ENCODE assay signal across 24 cellular contexts in genomic region chr10:16314259-16314658, GRCh38.
A peak's percentile ranks its signal among the peaks of the same experiment; 100 is the strongest.
DNase-seq lines count a peak whose midpoint lies in the region; ATAC-seq, FAIRE-seq and TF ChIP-seq lines count a peak whose summit lies in the region.
"Had no signal": no experiment of that assay in that cellular context is flagged by ENCODE, and none has a peak within 500 bp of the region (broad histone marks: within the 10 kb centered on the region; RNA-seq: fewer than 3 reads in every experiment).

No MANE protein-coding gene starts in this region.

- no TSS peak for BruUV-seq in Panc1 (replicated peaks; lab: Mats Ljungman, UMichigan)

- no peak for FAIRE-seq in RCC 7860 (lab: Jason Lieb, UNC)
- FAIRE-seq: endothelial cell of umbilical vein had no signal

- in situ Hi-C loops in GM13977 (cut with MboI; ENCODE audit: low pct_unique_long_range_greater_than_20kb, low sequenced_read_pairs, unreplicated experiment) (no loop called here), Panc1 (cut with HindIII; ENCODE audit: low pct_unique_long_range_greater_than_20kb, low sequenced_read_pairs) (no loop called here), KBM-7 (cut with MboI; ENCODE audit: low pct_unique_long_range_greater_than_20kb, low sequenced_read_pairs) (no loop called here)

- POLR2A ChIA-PET in Panc1 (lab: Charles Lee), result no interaction called here

- no peak overlapping the region for H3K4me3 ChIP-seq in Panc1 (ENCODE audit: low read depth in 2 of 2, low read length in 2 of 2)
- no peak overlapping the region for H3K4me3 ChIP-seq in foreskin fibroblast (ENCODE audit: low read depth in 1 of 2, low read length in 2 of 2)
- H3K4me3 ChIP-seq: BLaER1 treated with 17β-estradiol and CSF1 and Interleukin-3, amounts not matched to agents 10 nM and 100 nM had no signal

- no peaks in the 10 kb centered on the region for H3K4me1 ChIP-seq in Panc1 (ENCODE audit: control insufficient read depth, insufficient read depth, low read length)
- H3K4me1 ChIP-seq: BLaER1 treated with 17β-estradiol and CSF1 and Interleukin-3, amounts not matched to agents 10 nM and 100 nM; foreskin keratinocyte had no signal

- no peak overlapping the region for H3K27ac ChIP-seq in Panc1 (ENCODE audit: low read length)
- H3K27ac ChIP-seq: BLaER1 treated with 17β-estradiol and CSF1 and Interleukin-3, amounts not matched to agents 10 nM and 100 nM; foreskin keratinocyte; neutrophil had no signal

- no peak for ATAC-seq in Panc1
- ATAC-seq: foreskin keratinocyte; left ventricle myocardium superior; stimulated activated memory B cell treated with anti-CD40 and anti-IgM and Interleukin-4, amounts not matched to agents 10 μg/mL and 1 μg/mL and 100 μg/mL, for 72 hours had no signal

- peak; percentile 37 for TF ChIP-seq CTCF in GM13977 (IDR thresholded peaks at IDR 0.05; ENCODE audit: extremely low read depth, insufficient read depth, missing control alignments)
- peak; percentile 9; the same call in 1 of the 2 replicates for TF ChIP-seq CTCF in Panc1 (IDR thresholded peaks at IDR 0.05)
- TF ChIP-seq CTCF in foreskin fibroblast (IDR thresholded peaks at IDR 0.05; ENCODE audit: low read depth, low read length), result no peak

- H3K9me3 ChIP-seq in Panc1 (ENCODE audit: control insufficient read depth, insufficient read depth, low read depth, low read length), result no peaks in the 10 kb centered on the region
- H3K9me3 ChIP-seq: neutrophil had no signal

- H3K27me3 ChIP-seq in Panc1 (ENCODE audit: control insufficient read depth, insufficient read depth, low read length), result no peaks in the 10 kb centered on the region
- H3K27me3 ChIP-seq: BLaER1 treated with 17β-estradiol and CSF1 and Interleukin-3, amounts not matched to agents 10 nM and 100 nM; foreskin keratinocyte; neutrophil had no signal

- H3K36me3 ChIP-seq in Panc1 (ENCODE audit: control insufficient read depth, insufficient read depth, low read length), result no peaks in the 10 kb centered on the region
- H3K36me3 ChIP-seq: BLaER1 treated with 17β-estradiol and CSF1 and Interleukin-3, amounts not matched to agents 10 nM and 100 nM; neutrophil had no signal

- DNase-seq in SIG-M5 treated with dmso at 0.1 percent for 504 hours (lab: John Stamatoyannopoulos, UW; ENCODE audit: unreplicated experiment) (peak; percentile 2), SIG-M5 (lab: John Stamatoyannopoulos, UW) (no peak), GM13977 (ENCODE audit: low spot score) (no peak), Panc1 (ENCODE audit: low read depth, low spot score) (no peak), islet precursor cell (peak; percentile 51), foreskin fibroblast (no peak), RCC 7860 (ENCODE audit: low spot score) (no peak), KBM-7 (no peak)
- DNase-seq: 8988T; activated CD4-positive, alpha-beta memory T cell treated with anti-CD3 and anti-CD28 coated beads, Interleukin-2, amount 10 ng/mL, durations not matched to agents 7 days and 5 days; activated T-cell treated with anti-CD3 and anti-CD28 coated beads, Interleukin-2, amount 50 U/mL, for 24 hours; cortex of kidney; DMS 273 treated with DMSO at 0.1 percent for 48 hours; foreskin keratinocyte; HFFc6; Kasumi-1; left ventricle myocardium superior; NCI-H1417 treated with DMSO at 0.1 percent for 48 hours; NCI-H82; stimulated activated CD4-positive, alpha-beta T cell treated with anti-CD3 and anti-CD28 coated beads, Interleukin-15, amount 100 ng/mL, for 24 hours had no signal

- intact Hi-C loops in Panc1 (cut with micrococcal nuclease; ENCODE audit: unreplicated experiment), result no loop called here

- CTCF ChIA-PET in Panc1 (lab: Charles Lee), result no interaction called here

Comparison
In these comparisons a context has a peak if more than half of its experiments do, and no peak if none do; other contexts are left out.
1. DNase-seq: peak in SIG-M5 treated with dmso at 0.1 percent for 504 hours (single experiment) and islet precursor cell (single experiment); none in SIG-M5 (single experiment), GM13977 (single experiment), Panc1 (single experiment), foreskin fibroblast (0 of 2), RCC 7860 (single experiment) and KBM-7 (single experiment).